24 cellular contexts compared by ENCODE assay signal in the genomic region with DNA sequence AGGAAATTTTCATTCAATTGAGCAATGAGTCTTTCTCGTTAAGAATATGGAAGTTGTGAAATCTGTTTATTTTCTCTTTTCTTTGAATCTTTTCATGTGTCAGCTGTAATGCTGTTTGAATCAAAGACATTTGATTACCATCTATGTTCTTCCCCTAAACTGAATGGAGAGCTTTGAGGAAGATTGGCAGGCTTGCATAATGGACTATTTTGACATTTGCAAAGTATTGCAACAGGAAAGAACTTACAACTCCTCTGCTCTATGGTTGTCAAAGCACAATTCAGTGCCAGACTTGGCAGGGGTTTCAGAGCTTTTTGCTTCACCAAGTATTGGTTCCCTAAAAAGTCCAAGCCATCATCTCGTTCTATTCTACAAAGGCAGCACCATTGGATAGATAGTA.
"Had no signal": no experiment of that assay in that cellular context is flagged by ENCODE, and none has a peak within 500 bp of the region (broad histone marks: within the 10 kb centered on the region; RNA-seq: fewer than 3 reads in every experiment).

No MANE protein-coding gene starts in this region.

- ATAC-seq: activated CD8-positive, alpha-beta memory T cell treated with anti-CD3 and anti-CD28 coated beads, Interleukin-2, amount 10 ng/mL, durations not matched to agents 7 days and 5 days; body of pancreas; left lung; stimulated activated naive B cell treated with anti-CD40 and anti-IgM and Interleukin-4, amounts not matched to agents 10 μg/mL and 1 μg/mL and 100 μg/mL, for 72 hours had no signal

- H3K27me3 ChIP-seq: body of pancreas, left lung, sigmoid colon, spleen, upper lobe of left lung had no signal

- H3K4me1 ChIP-seq: body of pancreas, left lung, sigmoid colon, spleen, upper lobe of left lung had no signal

- H3K4me3 ChIP-seq: body of pancreas, dorsolateral prefrontal cortex, left lung, sigmoid colon, spleen, thoracic aorta, upper lobe of left lung had no signal

- DNase-seq: activated CD4-positive, alpha-beta memory T cell treated with anti-CD3 and anti-CD28 coated beads, Interleukin-2, amount 10 ng/mL, durations not matched to agents 7 days and 5 days; activated CD4-positive, alpha-beta T cell treated with anti-CD3 and anti-CD28 coated beads for 48 hours; activated CD4-positive, CD25-positive, alpha-beta regulatory T cell; activated CD8-positive, alpha-beta memory T cell treated with anti-CD3 and anti-CD28 coated beads, Interleukin-2, amount 10 ng/mL, durations not matched to agents 7 days and 5 days; amygdala; body of pancreas; dorsolateral prefrontal cortex; endodermal cell; foreskin fibroblast; glutamatergic neuron; hypothalamus; left lung; midbrain; nephron progenitor cell; occipital lobe; posterior cingulate gyrus; sigmoid colon; spleen; stimulated activated CD4-positive, alpha-beta T cell treated with anti-CD3 and anti-CD28 coated beads, Interleukin-4, amount 100 ng/mL, for 4 hours; stimulated activated naive B cell treated with anti-CD40 and anti-IgM and Interleukin-4, amounts not matched to agents 10 μg/mL and 1 μg/mL and 100 μg/mL, for 72 hours; upper lobe of left lung had no signal

- H3K27ac ChIP-seq: body of pancreas, dorsolateral prefrontal cortex, epithelial cell of prostate, left lung, sigmoid colon, spleen, thoracic aorta, upper lobe of left lung had no signal

- FAIRE-seq: keratinocyte had no signal

- H3K36me3 ChIP-seq: left lung, sigmoid colon, spleen, thoracic aorta, upper lobe of left lung had no signal

- H3K9me3 ChIP-seq: body of pancreas, sigmoid colon, thoracic aorta, upper lobe of left lung had no signal
